5 cellular contexts compared by ENCODE assay signal in genomic region chr9:41086685-41087084, GRCh38. TPM values are rescaled to one million over a fixed set of nuclear protein-coding genes. Genes with fewer than 3 reads are reported as not detected.
"Had no signal": no experiment of that assay in that cellular context is flagged by ENCODE, and none has a peak within 500 bp of the region (broad histone marks: within the 10 kb centered on the region; RNA-seq: fewer than 3 reads in every experiment).

No MANE protein-coding gene starts in this region.

RNA-seq across cellular contexts. Expression of gene FOXD4L6, which starts 41.8 kb away (rescaled TPM):
- total RNA-seq: H7, HFFc6 had no signal
- polyA plus RNA-seq: GM23248, GM23338, H1 had no signal
